20 cellular contexts compared by ENCODE assay signal in genomic region chr17:7631398-7632380, GRCh38. TPM values are rescaled to one million over a fixed set of nuclear protein-coding genes. Genes with fewer than 3 reads are reported as not detected.
A peak's percentile ranks its signal among the peaks of the same experiment; 100 is the strongest.
DNase-seq lines count a peak whose midpoint lies in the region; ATAC-seq lines count a peak whose summit lies in the region.
"Had no signal": no experiment of that assay in that cellular context is flagged by ENCODE, and none has a peak within 500 bp of the region (broad histone marks: within the 10 kb centered on the region; RNA-seq: fewer than 3 reads in every experiment).

No MANE protein-coding gene starts in this region.

- intact Hi-C loops in left cardiac atrium (cut with DNase I): loop anchor here in 1 of 2 donors (10.0 kb wide), 1 partner anchor 53 kb away; the partner anchor contains the start of genes TP53 and WRAP53
- intact Hi-C loops in Right ventricle myocardium inferior (cut with DNase I): loop anchor here (1.0 kb wide), 1 partner anchor 55 kb away; no protein-coding TSS in a partner anchor

- ATAC-seq in left cardiac atrium (no peak), Right ventricle myocardium inferior (no peak), left lobe of liver (peak; percentile 55), HG03571 (IDR thresholded peaks at IDR 0.05; ENCODE audit: unreplicated experiment) (no peak), GM21447 (IDR thresholded peaks at IDR 0.05; ENCODE audit: unreplicated experiment) (no peak)

- peak; percentile 50 for DNase-seq in left cardiac atrium
- DNase-seq in Right ventricle myocardium inferior (ENCODE audit: missing footprints): no peak
- peak; percentile 87 for DNase-seq in left lobe of liver (ENCODE audit: low spot score)
- no peak for DNase-seq in NCI-H1092 (lab: John Stamatoyannopoulos, UW)
- DNase-seq: activated CD4-positive, CD25-positive, alpha-beta regulatory T cell treated with anti-CD3 and anti-CD28 coated beads, Interleukin-2, amount 50 U/mL, for 72 hours; activated effector memory CD4-positive, alpha-beta T cell treated with anti-CD3 and anti-CD28 coated beads, Interleukin-2, amount 50 U/mL, for 16 hours; effector CD8-positive, alpha-beta T cell; naive B cell; NK-92 treated with Interleukin-12 subunit alpha and Interleukin-12 subunit beta, amount 100 ng/mL, for 24 hours; SIG-M5; stimulated activated CD4-positive, alpha-beta T cell treated with anti-CD3 and anti-CD28 coated beads, Interleukin-4, amount 100 ng/mL, for 1 hour; stimulated activated naive CD4-positive, alpha-beta T cell treated with Interleukin-2 at 50 U/mL for 16 hours; testis; uterus had no signal

RNA-seq across cellular contexts. Expression of gene SHBG, which starts 1.8 kb away (rescaled TPM):
- total RNA-seq in left cardiac atrium (under 1 TPM; 0.55 to 0.85 TPM), Right ventricle myocardium inferior (0.35 TPM), left lobe of liver (4.6 TPM)
- total RNA-seq: A673; activated CD8-positive, alpha-beta T cell treated with anti-CD3 and anti-CD28 coated beads for 36 hours had no signal

RNA-seq across cellular contexts. Expression of gene SAT2, which starts 4.1 kb away (rescaled TPM):
- total RNA-seq in left cardiac atrium (10 to 100 TPM; 84.1 to 86.4 TPM), Right ventricle myocardium inferior (78.9 TPM), left lobe of liver (100 TPM)

RNA-seq across cellular contexts. Expression of gene FXR2, which starts 17.0 kb away (rescaled TPM):
- 10 to 100 TPM; 68.3 to 68.7 TPM for total RNA-seq in left cardiac atrium
- total RNA-seq in Right ventricle myocardium inferior: 103 TPM
- 19.0 TPM for total RNA-seq in left lobe of liver

RNA-seq across cellular contexts. Expression of gene ATP1B2, which starts 19.0 kb away (rescaled TPM):
- total RNA-seq in left cardiac atrium: 1 to 10 TPM; 1.8 to 3.7 TPM
- 3.8 TPM for total RNA-seq in Right ventricle myocardium inferior
- 1.3 TPM for total RNA-seq in left lobe of liver
- total RNA-seq: Daoy, LHCN-M2 had no signal

RNA-seq across cellular contexts. Expression of gene SOX15, which starts 41.8 kb away (rescaled TPM):
- 1 to 10 TPM; 3.0 to 4.7 TPM for total RNA-seq in left cardiac atrium
- 0.89 TPM for total RNA-seq in Right ventricle myocardium inferior
- total RNA-seq in left lobe of liver: 0.20 TPM

Comparison
In these comparisons a context has a peak if more than half of its experiments do, and no peak if none do; other contexts are left out.
1. DNase-seq: peak in left cardiac atrium (single experiment) and left lobe of liver (single experiment); none in Right ventricle myocardium inferior (single experiment) and NCI-H1092 (single experiment).